ENCODE assay signal across 8 cellular contexts in the genomic region with DNA sequence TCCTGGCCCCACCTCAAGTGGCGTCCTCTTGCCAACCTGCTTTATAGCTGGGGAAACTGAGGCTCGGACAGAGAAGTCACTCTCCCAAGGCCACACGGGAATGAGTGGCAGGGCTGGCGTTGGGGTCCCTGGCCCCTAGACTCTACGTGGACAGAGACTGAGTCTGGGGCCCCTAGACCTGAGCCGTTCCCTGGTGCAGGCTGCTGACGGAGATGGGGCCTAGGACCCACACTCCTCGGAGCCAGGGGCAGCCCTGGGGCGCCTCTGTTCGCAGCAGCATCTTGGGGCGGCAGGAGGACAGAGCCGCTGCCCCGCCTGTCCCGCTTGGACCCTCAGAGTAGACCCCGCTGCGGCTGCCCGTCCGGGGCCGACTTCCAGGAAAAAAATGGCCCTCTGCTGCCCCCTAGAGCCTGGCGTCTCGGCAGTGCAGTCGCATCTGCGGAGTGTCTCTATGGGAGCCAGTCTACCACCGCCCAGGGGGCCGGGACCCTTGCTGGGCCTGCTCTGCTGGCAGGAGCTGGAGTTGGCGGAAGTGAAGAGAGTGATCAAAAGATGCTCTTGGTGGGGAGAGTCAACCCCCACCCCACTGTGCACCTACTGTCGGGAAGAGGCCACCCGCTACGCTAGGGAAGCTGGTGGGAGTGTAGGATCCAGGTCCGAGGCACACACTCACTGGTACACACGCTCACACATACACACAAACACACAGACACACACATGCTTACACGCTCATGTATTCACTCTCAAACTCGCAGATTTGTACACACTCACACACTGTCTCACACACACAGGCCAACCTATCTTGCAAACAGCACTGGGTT.
A peak's percentile ranks its signal among the peaks of the same experiment; 100 is the strongest.
DNase-seq lines count a peak whose midpoint lies in the region; ATAC-seq and TF ChIP-seq lines count a peak whose summit lies in the region.

No MANE protein-coding gene starts in this region.

- POLR2A ChIA-PET in CD4-positive, alpha-beta memory T cell (lab: Charles Lee; ENCODE audit: partially characterized antibody) = no interaction called here
- POLR2A ChIA-PET in T-cell (lab: Charles Lee) = interaction anchor here in 1 of 2 donors (0.6 kb wide), 1 partner anchor 15 kb away, joined by 8 read pairs; no protein-coding TSS in a partner anchor

- H3K9me3 ChIP-seq in CD4-positive, alpha-beta memory T cell (ENCODE audit: control insufficient read depth in 1 of 2, low read length in 2 of 2) = no peaks in the 10 kb centered on the region

- no peak overlapping the region for H3K27ac ChIP-seq in CD4-positive, alpha-beta memory T cell (ENCODE audit: low read depth, low read length)
- H3K27ac ChIP-seq in HL-60 (replicated peaks) = no peak overlapping the region

- H3K27ac Mint-ChIP-seq in CD4-positive, alpha-beta memory T cell = peak overlapping the region in 1 of 7 donors; percentile 38
- peak overlapping the region in 1 of 2 donors; percentile 5 for H3K27ac Mint-ChIP-seq in T-cell

- CTCF ChIA-PET in CD4-positive, alpha-beta memory T cell (lab: Charles Lee; ENCODE audit: partially characterized antibody) = interaction anchor here (1.1 kb wide), 1 partner anchor 14 kb away, joined by 3 read pairs; no protein-coding TSS in a partner anchor
- CTCF ChIA-PET in T-cell (lab: Charles Lee) = interaction anchor here in 1 of 2 donors (1.3 kb wide), 1 partner anchor 82 kb away, joined by 10 read pairs; no protein-coding TSS in a partner anchor

- H3K4me1 ChIP-seq in CD4-positive, alpha-beta memory T cell (ENCODE audit: insufficient read depth, low read length) = no peaks in the 10 kb centered on the region

- H3K9me3 Mint-ChIP-seq in CD4-positive, alpha-beta memory T cell = peaks cover 0 to 8% (median 0%) of the 10 kb centered on the region in 8 donors
- peaks cover 0 to 6% (median 4%) of the 10 kb centered on the region in 3 donors for H3K9me3 Mint-ChIP-seq in T-cell

- TF ChIP-seq CTCF in HL-60 (IDR thresholded peaks at IDR 0.05; ENCODE audit: insufficient read depth, low read length) = peak; percentile 45

- no peaks in the 10 kb centered on the region for H3K27me3 ChIP-seq in CD4-positive, alpha-beta memory T cell (ENCODE audit: insufficient read depth, low read length)
- H3K27me3 ChIP-seq in HL-60 (ENCODE audit: insufficient read depth, poor library complexity, severe bottlenecking) = peaks cover 4% of the 10 kb centered on the region

- H3K36me3 Mint-ChIP-seq in CD4-positive, alpha-beta memory T cell = no peaks in the 10 kb centered on the region
- no peaks in the 10 kb centered on the region for H3K36me3 Mint-ChIP-seq in T-cell

- ATAC-seq in T-cell (replicated peaks in 1 of 4) = peak in 3 of 4 experiments; percentile 53 to 62 (median 60)
- ATAC-seq in GM19035 (IDR thresholded peaks at IDR 0.05; ENCODE audit: unreplicated experiment) = no peak
- ATAC-seq in HG03097 (IDR thresholded peaks at IDR 0.05; ENCODE audit: low FRiP score, unreplicated experiment) = no peak

- H3K4me1 Mint-ChIP-seq in CD4-positive, alpha-beta memory T cell = peaks cover 0 to 7% (median 4%) of the 10 kb centered on the region in 4 donors
- peaks cover 3 to 5% (median 4%) of the 10 kb centered on the region in 3 donors for H3K4me1 Mint-ChIP-seq in T-cell

- no peak overlapping the region for H3K4me3 Mint-ChIP-seq in CD4-positive, alpha-beta memory T cell
- no peak overlapping the region for H3K4me3 Mint-ChIP-seq in T-cell

- no peaks in the 10 kb centered on the region for H3K36me3 ChIP-seq in CD4-positive, alpha-beta memory T cell (ENCODE audit: insufficient read depth, low read length)

- H3K27me3 Mint-ChIP-seq in CD4-positive, alpha-beta memory T cell = peaks cover 1 to 9% of the 10 kb centered on the region in 2 donors
- peaks cover 12 to 19% of the 10 kb centered on the region in 2 donors for H3K27me3 Mint-ChIP-seq in T-cell

- intact Hi-C loops in CD4-positive, alpha-beta memory T cell (cut with micrococcal nuclease) = loop anchor here (2.0 kb wide), 1 partner anchor 529 kb away; no protein-coding TSS in a partner anchor

- H3K4me3 ChIP-seq in CD4-positive, alpha-beta memory T cell (ENCODE audit: low read length in 2 of 2) = no peak overlapping the region
- H3K4me3 ChIP-seq in HL-60 (replicated peaks; ENCODE audit: insufficient read depth, low read length) = no peak overlapping the region

- peak in 4 of 5 donors; percentile 33 to 46 (median 37) for DNase-seq in CD4-positive, alpha-beta memory T cell
- DNase-seq in HL-60 (ENCODE audit: low read depth in 1 of 2, low spot score in 1 of 2) = peak in 1 of 2 experiments; percentile 30
- DNase-seq in T-cell = peak in 30 of 34 experiments; percentile 9 to 62 (median 50)
- peak; percentile 10 for DNase-seq in amniotic epithelial cell (ENCODE audit: low read depth)
- peak; percentile 88 for DNase-seq in hepatic stellate cell (ENCODE audit: low spot score)
- DNase-seq in stimulated activated CD4-positive, alpha-beta T cell treated with anti-CD3 and anti-CD28 coated beads, Interleukin-15, amount 100 ng/mL, for 24 hours = peak; percentile 80

Comparison
In these comparisons a context has a peak if more than half of its experiments do, and no peak if none do; other contexts are left out.
1. ATAC-seq: peak in T-cell (3 of 4); none in GM19035 (single experiment) and HG03097 (single experiment).